ENCODE assay signal across 9 cellular contexts in the genomic region with DNA sequence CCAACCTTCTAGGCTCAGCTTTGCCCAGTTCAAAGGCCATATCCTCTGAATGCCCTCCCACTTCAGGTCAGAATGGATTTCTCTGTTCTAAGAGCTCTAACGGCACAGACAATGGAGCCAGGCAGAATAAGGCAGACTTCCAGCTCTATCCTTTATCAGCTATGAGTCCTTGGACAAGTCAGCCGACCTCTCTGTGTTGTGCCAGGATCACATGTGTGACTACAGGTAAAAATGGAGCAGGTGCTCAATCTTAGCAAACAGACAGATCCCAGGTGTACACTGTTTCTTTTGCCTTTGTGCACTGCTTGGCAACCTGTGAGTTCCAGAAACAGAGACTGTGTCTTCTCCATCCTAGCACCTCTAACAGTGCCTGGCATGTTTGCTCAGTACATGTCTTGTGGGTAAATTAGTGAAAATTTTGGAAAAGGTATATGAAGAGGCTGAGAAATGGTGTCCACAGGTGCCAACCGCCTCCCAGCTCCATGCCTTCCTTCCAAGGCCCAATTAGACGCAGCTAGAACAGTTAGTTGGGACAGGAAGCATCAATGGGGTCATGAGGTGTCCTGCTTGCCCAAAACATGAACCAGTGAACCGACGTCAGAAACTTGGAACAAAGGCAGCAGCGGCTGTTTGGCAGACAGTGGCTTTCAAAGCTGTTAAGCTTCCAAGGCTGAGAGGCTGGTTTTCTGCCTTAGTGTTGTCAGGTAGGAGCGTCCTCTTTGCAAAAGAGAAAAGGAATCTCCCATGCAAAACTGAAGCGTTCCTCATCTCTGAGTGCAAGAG.
"Had no signal": no experiment of that assay in that cellular context is flagged by ENCODE, and none has a peak within 500 bp of the region (broad histone marks: within the 10 kb centered on the region; RNA-seq: fewer than 3 reads in every experiment).

No MANE protein-coding gene starts in this region.

- H3K9me3 ChIP-seq: tibial artery had no signal

- H3K27ac Mint-ChIP-seq: activated naive CD8-positive, alpha-beta T cell treated with anti-CD3 and anti-CD28 coated beads, Interleukin-2, amount 10 ng/mL, durations not matched to agents 7 days and 5 days; mesothelial cell of epicardium; stimulated activated effector memory CD8-positive, alpha-beta T cell treated with anti-CD3 and anti-CD28 coated beads, Interleukin-12 subunit alpha, Interleukin-12 subunit beta, amount 100 ng/mL, for 72 hours had no signal

- H3K9me3 Mint-ChIP-seq: activated naive CD8-positive, alpha-beta T cell treated with anti-CD3 and anti-CD28 coated beads, Interleukin-2, amount 10 ng/mL, durations not matched to agents 7 days and 5 days; mesothelial cell of epicardium; stimulated activated effector memory CD8-positive, alpha-beta T cell treated with anti-CD3 and anti-CD28 coated beads, Interleukin-12 subunit alpha, Interleukin-12 subunit beta, amount 100 ng/mL, for 72 hours had no signal

- DNase-seq: activated CD4-positive, alpha-beta T cell treated with anti-CD3 and anti-CD28 coated beads for 1 hour; activated CD4-positive, alpha-beta T cell treated with anti-CD3 and anti-CD28 coated beads, Interleukin-2, amount 50 U/mL, for 4 hours; activated effector memory CD4-positive, alpha-beta T cell treated with anti-CD3 and anti-CD28 coated beads, Interleukin-2, amount 50 U/mL, for 16 hours; activated naive CD8-positive, alpha-beta T cell treated with anti-CD3 and anti-CD28 coated beads, Interleukin-2, amount 10 ng/mL, durations not matched to agents 7 days and 5 days; tibial artery had no signal

- FAIRE-seq: kidney had no signal

- ATAC-seq: esophagus mucosa; stimulated activated effector memory CD8-positive, alpha-beta T cell treated with anti-CD3 and anti-CD28 coated beads, Interleukin-12 subunit alpha, Interleukin-12 subunit beta, amount 100 ng/mL, for 72 hours had no signal

- H3K27ac ChIP-seq: tibial artery had no signal

- H3K4me3 Mint-ChIP-seq: activated naive CD8-positive, alpha-beta T cell treated with anti-CD3 and anti-CD28 coated beads, Interleukin-2, amount 10 ng/mL, durations not matched to agents 7 days and 5 days; mesothelial cell of epicardium; stimulated activated effector memory CD8-positive, alpha-beta T cell treated with anti-CD3 and anti-CD28 coated beads, Interleukin-12 subunit alpha, Interleukin-12 subunit beta, amount 100 ng/mL, for 72 hours had no signal

- H3K27me3 ChIP-seq: tibial artery had no signal

- H3K27me3 Mint-ChIP-seq: activated naive CD8-positive, alpha-beta T cell treated with anti-CD3 and anti-CD28 coated beads, Interleukin-2, amount 10 ng/mL, durations not matched to agents 7 days and 5 days had no signal

- H3K4me3 ChIP-seq: tibial artery had no signal
